ENCODE assay signal across 1 cellular context in the genomic region with DNA sequence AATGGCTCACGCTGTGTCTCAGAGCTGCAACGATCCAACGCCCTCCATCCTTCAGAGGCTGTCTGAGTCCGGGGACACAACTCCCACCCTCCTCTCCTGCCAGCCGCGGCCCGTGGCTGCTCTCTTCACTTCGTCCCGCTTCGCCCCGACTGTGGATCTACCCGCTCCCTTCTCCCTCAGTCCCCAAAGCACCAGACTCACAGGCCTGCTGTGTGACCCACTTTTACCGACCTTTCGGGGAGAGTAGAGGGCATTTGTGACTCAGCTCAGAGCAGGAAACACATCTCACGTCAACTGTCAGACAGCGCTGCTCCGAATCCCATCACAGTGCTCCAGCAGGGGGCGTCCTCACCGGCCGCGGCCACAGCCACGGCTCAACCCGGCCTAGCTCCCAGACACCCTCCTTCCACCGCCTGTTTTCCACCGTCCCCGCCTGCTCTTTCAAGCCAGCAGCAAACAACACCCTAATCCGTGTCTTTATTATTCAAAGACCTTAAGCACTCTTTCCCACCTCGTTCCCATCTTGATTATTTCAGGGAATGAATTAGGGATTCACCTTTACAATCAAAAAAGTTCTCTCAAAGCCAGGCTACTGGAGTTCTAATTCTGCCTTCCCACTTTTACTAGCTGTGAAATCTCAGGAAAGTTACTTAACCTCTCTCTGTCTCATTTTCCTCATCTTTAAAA.
TF ChIP-seq lines count a peak whose summit lies in the region.

No MANE protein-coding gene starts in this region.

TF ChIP-seq in GM12878, 131 proteins besides CTCF, POLR2A, EP300 and RAD21 (continued from another document and continues in another):
- TF ChIP-seq, protein P1, sequence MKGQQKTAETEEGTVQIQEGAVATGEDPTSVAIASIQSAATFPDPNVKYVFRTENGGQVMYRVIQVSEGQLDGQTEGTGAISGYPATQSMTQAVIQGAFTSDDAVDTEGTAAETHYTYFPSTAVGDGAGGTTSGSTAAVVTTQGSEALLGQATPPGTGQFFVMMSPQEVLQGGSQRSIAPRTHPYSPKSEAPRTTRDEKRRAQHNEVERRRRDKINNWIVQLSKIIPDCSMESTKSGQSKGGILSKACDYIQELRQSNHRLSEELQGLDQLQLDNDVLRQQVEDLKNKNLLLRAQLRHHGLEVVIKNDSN (IDR thresholded peaks at IDR 0.05; ENCODE audit: borderline replicate concordance, extremely low read length, insufficient read depth, low read depth, low read length), result no peak
- TF ChIP-seq TCF7 (IDR thresholded peaks at IDR 0.05; ENCODE audit: borderline replicate concordance), result no peak
- no peak for TF ChIP-seq BCL11A (IDR thresholded peaks at IDR 0.05; ENCODE audit: low read depth, low read length)
- TF ChIP-seq SMC3 (IDR thresholded peaks at IDR 0.05; ENCODE audit: borderline replicate concordance, low read length), result peak; percentile 44; the same call in 1 of the 2 replicates
- TF ChIP-seq YY1 (IDR thresholded peaks at IDR 0.05; ENCODE audit: low read depth, low read length), result 0 out of 2 replicates have a peak, but pooled peaks have one; percentile 54
- TF ChIP-seq BMI1 (IDR thresholded peaks at IDR 0.05; ENCODE audit: borderline replicate concordance), result no peak
- no peak for TF ChIP-seq EGR1 (IDR thresholded peaks at IDR 0.05; ENCODE audit: borderline replicate concordance in 1 of 2, low read depth in 2 of 2, low read length in 2 of 2)
- TF ChIP-seq POLR2AphosphoS5 (IDR thresholded peaks at IDR 0.05; ENCODE audit: low read length), result no peak
- no peak for TF ChIP-seq IRF4 (IDR thresholded peaks at IDR 0.05; ENCODE audit: low read depth, low read length)
- TF ChIP-seq MTA3 (IDR thresholded peaks at IDR 0.05; ENCODE audit: borderline replicate concordance, low read length), result no peak
- TF ChIP-seq, protein P2, sequence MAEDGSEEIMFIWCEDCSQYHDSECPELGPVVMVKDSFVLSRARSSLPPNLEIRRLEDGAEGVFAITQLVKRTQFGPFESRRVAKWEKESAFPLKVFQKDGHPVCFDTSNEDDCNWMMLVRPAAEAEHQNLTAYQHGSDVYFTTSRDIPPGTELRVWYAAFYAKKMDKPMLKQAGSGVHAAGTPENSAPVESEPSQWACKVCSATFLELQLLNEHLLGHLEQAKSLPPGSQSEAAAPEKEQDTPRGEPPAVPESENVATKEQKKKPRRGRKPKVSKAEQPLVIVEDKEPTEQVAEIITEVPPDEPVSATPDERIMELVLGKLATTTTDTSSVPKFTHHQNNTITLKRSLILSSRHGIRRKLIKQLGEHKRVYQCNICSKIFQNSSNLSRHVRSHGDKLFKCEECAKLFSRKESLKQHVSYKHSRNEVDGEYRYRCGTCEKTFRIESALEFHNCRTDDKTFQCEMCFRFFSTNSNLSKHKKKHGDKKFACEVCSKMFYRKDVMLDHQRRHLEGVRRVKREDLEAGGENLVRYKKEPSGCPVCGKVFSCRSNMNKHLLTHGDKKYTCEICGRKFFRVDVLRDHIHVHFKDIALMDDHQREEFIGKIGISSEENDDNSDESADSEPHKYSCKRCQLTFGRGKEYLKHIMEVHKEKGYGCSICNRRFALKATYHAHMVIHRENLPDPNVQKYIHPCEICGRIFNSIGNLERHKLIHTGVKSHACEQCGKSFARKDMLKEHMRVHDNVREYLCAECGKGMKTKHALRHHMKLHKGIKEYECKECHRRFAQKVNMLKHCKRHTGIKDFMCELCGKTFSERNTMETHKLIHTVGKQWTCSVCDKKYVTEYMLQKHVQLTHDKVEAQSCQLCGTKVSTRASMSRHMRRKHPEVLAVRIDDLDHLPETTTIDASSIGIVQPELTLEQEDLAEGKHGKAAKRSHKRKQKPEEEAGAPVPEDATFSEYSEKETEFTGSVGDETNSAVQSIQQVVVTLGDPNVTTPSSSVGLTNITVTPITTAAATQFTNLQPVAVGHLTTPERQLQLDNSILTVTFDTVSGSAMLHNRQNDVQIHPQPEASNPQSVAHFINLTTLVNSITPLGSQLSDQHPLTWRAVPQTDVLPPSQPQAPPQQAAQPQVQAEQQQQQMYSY (CRISPR knock-in tag; IDR thresholded peaks at IDR 0.05), result no peak
- no peak for TF ChIP-seq ZNF384 (IDR thresholded peaks at IDR 0.05; ENCODE audit: borderline replicate concordance, low read depth, low read length)
- TF ChIP-seq, protein P3, sequence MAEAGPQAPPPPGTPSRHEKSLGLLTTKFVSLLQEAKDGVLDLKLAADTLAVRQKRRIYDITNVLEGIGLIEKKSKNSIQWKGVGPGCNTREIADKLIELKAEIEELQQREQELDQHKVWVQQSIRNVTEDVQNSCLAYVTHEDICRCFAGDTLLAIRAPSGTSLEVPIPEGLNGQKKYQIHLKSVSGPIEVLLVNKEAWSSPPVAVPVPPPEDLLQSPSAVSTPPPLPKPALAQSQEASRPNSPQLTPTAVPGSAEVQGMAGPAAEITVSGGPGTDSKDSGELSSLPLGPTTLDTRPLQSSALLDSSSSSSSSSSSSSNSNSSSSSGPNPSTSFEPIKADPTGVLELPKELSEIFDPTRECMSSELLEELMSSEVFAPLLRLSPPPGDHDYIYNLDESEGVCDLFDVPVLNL (IDR thresholded peaks at IDR 0.05; ENCODE audit: low read depth, low read length), result no peak
- TF ChIP-seq, protein P4, sequence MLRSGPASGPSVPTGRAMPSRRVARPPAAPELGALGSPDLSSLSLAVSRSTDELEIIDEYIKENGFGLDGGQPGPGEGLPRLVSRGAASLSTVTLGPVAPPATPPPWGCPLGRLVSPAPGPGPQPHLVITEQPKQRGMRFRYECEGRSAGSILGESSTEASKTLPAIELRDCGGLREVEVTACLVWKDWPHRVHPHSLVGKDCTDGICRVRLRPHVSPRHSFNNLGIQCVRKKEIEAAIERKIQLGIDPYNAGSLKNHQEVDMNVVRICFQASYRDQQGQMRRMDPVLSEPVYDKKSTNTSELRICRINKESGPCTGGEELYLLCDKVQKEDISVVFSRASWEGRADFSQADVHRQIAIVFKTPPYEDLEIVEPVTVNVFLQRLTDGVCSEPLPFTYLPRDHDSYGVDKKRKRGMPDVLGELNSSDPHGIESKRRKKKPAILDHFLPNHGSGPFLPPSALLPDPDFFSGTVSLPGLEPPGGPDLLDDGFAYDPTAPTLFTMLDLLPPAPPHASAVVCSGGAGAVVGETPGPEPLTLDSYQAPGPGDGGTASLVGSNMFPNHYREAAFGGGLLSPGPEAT (IDR thresholded peaks at IDR 0.05; ENCODE audit: low read depth), result no peak
- no peak for TF ChIP-seq SMAD1 (IDR thresholded peaks at IDR 0.05; ENCODE audit: low read depth, partially characterized antibody)
- TF ChIP-seq KDM1A (IDR thresholded peaks at IDR 0.05; ENCODE audit: borderline replicate concordance), result no peak
- no peak for TF ChIP-seq NFXL1 (IDR thresholded peaks at IDR 0.05; ENCODE audit: borderline replicate concordance)
- TF ChIP-seq, protein P5, sequence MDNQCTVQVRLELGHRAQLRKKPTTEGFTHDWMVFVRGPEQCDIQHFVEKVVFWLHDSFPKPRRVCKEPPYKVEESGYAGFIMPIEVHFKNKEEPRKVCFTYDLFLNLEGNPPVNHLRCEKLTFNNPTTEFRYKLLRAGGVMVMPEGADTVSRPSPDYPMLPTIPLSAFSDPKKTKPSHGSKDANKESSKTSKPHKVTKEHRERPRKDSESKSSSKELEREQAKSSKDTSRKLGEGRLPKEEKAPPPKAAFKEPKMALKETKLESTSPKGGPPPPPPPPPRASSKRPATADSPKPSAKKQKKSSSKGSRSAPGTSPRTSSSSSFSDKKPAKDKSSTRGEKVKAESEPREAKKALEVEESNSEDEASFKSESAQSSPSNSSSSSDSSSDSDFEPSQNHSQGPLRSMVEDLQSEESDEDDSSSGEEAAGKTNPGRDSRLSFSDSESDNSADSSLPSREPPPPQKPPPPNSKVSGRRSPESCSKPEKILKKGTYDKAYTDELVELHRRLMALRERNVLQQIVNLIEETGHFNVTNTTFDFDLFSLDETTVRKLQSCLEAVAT (IDR thresholded peaks at IDR 0.05), result no peak
- TF ChIP-seq CBX3 (IDR thresholded peaks at IDR 0.05; ENCODE audit: borderline replicate concordance, low read depth), result no peak
- TF ChIP-seq STAT3 (IDR thresholded peaks at IDR 0.05; ENCODE audit: low read depth, low read length), result no peak
- TF ChIP-seq EED (IDR thresholded peaks at IDR 0.05; ENCODE audit: low read depth), result no peak
- no peak for TF ChIP-seq ZNF207 (IDR thresholded peaks at IDR 0.05; ENCODE audit: borderline replicate concordance)
- TF ChIP-seq JUND (IDR thresholded peaks at IDR 0.05; ENCODE audit: low read depth, low read length), result no peak
- TF ChIP-seq SMARCA5 (IDR thresholded peaks at IDR 0.05), result peak; percentile 48; the same call in 1 of the 2 replicates
- TF ChIP-seq SUPT20H (IDR thresholded peaks at IDR 0.05; ENCODE audit: borderline replicate concordance, control insufficient read depth, low read depth, low read length), result no peak
- no peak for TF ChIP-seq GATAD2B (conservative IDR thresholded peaks at IDR 0.05; ENCODE audit: low read depth)
- no peak for TF ChIP-seq MYB (IDR thresholded peaks at IDR 0.05; ENCODE audit: borderline replicate concordance, low read depth, low read length)
- no peak for TF ChIP-seq HCFC1 (IDR thresholded peaks at IDR 0.05; ENCODE audit: low read length)
- no peak for TF ChIP-seq ZBED1 (IDR thresholded peaks at IDR 0.05; ENCODE audit: borderline replicate concordance)
- TF ChIP-seq PAX8 (IDR thresholded peaks at IDR 0.05), result no peak
- TF ChIP-seq ETV6 (conservative IDR thresholded peaks at IDR 0.05 in 1 of 2, IDR thresholded peaks at IDR 0.05 in 1 of 2; ENCODE audit: borderline replicate concordance in 1 of 2, low read depth in 1 of 2), result no peak
- TF ChIP-seq, protein P6, sequence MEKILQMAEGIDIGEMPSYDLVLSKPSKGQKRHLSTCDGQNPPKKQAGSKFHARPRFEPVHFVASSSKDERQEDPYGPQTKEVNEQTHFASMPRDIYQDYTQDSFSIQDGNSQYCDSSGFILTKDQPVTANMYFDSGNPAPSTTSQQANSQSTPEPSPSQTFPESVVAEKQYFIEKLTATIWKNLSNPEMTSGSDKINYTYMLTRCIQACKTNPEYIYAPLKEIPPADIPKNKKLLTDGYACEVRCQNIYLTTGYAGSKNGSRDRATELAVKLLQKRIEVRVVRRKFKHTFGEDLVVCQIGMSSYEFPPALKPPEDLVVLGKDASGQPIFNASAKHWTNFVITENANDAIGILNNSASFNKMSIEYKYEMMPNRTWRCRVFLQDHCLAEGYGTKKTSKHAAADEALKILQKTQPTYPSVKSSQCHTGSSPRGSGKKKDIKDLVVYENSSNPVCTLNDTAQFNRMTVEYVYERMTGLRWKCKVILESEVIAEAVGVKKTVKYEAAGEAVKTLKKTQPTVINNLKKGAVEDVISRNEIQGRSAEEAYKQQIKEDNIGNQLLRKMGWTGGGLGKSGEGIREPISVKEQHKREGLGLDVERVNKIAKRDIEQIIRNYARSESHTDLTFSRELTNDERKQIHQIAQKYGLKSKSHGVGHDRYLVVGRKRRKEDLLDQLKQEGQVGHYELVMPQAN (conservative IDR thresholded peaks at IDR 0.05), result no peak
- no peak for TF ChIP-seq FOS (IDR thresholded peaks at IDR 0.05; ENCODE audit: borderline replicate concordance, extremely low read depth, insufficient read length)
- TF ChIP-seq ZNF274 (IDR thresholded peaks at IDR 0.05; ENCODE audit: insufficient read depth, insufficient read length), result no peak
- 0 out of 2 replicates have a peak, but pooled peaks have one; percentile 27 for TF ChIP-seq LARP7 (IDR thresholded peaks at IDR 0.05)
- TF ChIP-seq ATF7 (IDR thresholded peaks at IDR 0.05; ENCODE audit: low read depth), result no peak
- TF ChIP-seq CBX5 (IDR thresholded peaks at IDR 0.05; ENCODE audit: low read depth), result no peak
- no peak for TF ChIP-seq NR2C2 (IDR thresholded peaks at IDR 0.05; ENCODE audit: borderline replicate concordance, control insufficient read depth, insufficient read length, low read depth)
- TF ChIP-seq, protein P7, sequence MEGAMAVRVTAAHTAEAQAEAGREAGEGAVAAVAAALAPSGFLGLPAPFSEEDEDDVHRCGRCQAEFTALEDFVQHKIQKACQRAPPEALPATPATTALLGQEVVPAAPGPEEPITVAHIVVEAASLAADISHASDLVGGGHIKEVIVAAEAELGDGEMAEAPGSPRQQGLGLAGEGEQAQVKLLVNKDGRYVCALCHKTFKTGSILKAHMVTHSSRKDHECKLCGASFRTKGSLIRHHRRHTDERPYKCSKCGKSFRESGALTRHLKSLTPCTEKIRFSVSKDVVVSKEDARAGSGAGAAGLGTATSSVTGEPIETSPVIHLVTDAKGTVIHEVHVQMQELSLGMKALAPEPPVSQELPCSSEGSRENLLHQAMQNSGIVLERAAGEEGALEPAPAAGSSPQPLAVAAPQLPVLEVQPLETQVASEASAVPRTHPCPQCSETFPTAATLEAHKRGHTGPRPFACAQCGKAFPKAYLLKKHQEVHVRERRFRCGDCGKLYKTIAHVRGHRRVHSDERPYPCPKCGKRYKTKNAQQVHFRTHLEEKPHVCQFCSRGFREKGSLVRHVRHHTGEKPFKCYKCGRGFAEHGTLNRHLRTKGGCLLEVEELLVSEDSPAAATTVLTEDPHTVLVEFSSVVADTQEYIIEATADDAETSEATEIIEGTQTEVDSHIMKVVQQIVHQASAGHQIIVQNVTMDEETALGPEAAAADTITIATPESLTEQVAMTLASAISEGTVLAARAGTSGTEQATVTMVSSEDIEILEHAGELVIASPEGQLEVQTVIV (IDR thresholded peaks at IDR 0.05; ENCODE audit: borderline replicate concordance, partially characterized antibody), result no peak
- no peak for TF ChIP-seq RELA (IDR thresholded peaks at IDR 0.05; ENCODE audit: borderline replicate concordance, partially characterized antibody)
- TF ChIP-seq JUNB (IDR thresholded peaks at IDR 0.05), result no peak
- TF ChIP-seq, protein P8, sequence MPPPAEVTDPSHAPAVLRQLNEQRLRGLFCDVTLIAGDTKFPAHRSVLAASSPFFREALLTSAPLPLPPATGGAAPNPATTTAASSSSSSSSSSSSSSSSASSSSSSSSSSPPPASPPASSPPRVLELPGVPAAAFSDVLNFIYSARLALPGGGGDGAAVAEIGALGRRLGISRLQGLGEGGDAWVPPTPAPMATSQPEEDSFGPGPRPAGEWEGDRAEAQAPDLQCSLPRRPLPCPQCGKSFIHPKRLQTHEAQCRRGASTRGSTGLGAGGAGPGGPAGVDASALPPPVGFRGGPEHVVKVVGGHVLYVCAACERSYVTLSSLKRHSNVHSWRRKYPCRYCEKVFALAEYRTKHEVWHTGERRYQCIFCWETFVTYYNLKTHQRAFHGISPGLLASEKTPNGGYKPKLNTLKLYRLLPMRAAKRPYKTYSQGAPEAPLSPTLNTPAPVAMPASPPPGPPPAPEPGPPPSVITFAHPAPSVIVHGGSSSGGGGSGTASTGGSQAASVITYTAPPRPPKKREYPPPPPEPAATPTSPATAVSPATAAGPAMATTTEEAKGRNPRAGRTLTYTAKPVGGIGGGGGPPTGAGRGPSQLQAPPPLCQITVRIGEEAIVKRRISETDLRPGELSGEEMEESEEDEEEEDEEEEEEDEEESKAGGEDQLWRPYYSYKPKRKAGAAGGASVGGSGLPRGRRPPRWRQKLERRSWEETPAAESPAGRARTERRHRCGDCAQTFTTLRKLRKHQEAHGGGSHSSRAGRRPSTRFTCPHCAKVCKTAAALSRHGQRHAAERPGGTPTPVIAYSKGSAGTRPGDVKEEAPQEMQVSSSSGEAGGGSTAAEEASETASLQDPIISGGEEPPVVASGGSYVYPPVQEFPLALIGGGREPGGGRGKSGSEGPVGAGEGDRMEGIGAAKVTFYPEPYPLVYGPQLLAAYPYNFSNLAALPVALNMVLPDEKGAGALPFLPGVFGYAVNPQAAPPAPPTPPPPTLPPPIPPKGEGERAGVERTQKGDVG (CRISPR knock-in tag; IDR thresholded peaks at IDR 0.05), result no peak
- no peak for TF ChIP-seq MTA2 (IDR thresholded peaks at IDR 0.05; ENCODE audit: low read depth)
- no peak for TF ChIP-seq BACH1 (IDR thresholded peaks at IDR 0.05; ENCODE audit: borderline replicate concordance)
- no peak for TF ChIP-seq ZNF622 (IDR thresholded peaks at IDR 0.05)
- no peak for TF ChIP-seq NRF1 (conservative IDR thresholded peaks at IDR 0.05; ENCODE audit: low read depth, low read length)
- no peak for TF ChIP-seq RFX5 (IDR thresholded peaks at IDR 0.05; ENCODE audit: low read depth, low read length)
